21 cellular contexts compared by ENCODE assay signal in genomic region chr17:48757524-48757961, GRCh38. TPM values are rescaled to one million over a fixed set of nuclear protein-coding genes. Genes with fewer than 3 reads are reported as not detected.
DNase-seq lines count a peak whose midpoint lies in the region; ATAC-seq and TF ChIP-seq lines count a peak whose summit lies in the region.
"Had no signal": no experiment of that assay in that cellular context is flagged by ENCODE, and none has a peak within 500 bp of the region (broad histone marks: within the 10 kb centered on the region; RNA-seq: fewer than 3 reads in every experiment).

No MANE protein-coding gene starts in this region.

- H4K20me1 ChIP-seq in OCI-LY3 (ENCODE audit: insufficient read depth, low read length) = no peaks in the 10 kb centered on the region

- no peaks in the 10 kb centered on the region for H3K36me3 ChIP-seq in OCI-LY3 (replicated peaks; ENCODE audit: low read depth, low read length)
- no peaks in the 10 kb centered on the region for H3K36me3 ChIP-seq in kidney epithelial cell (ENCODE audit: control insufficient read depth, insufficient read depth, low read length)
- H3K36me3 ChIP-seq: BLaER1 had no signal

- H3K4me3 ChIP-seq in OCI-LY3 (ENCODE audit: low read length) (no peak overlapping the region), kidney epithelial cell (ENCODE audit: low read depth, low read length) (no peak overlapping the region)
- H3K4me3 ChIP-seq: BLaER1 had no signal

- H3K27me3 ChIP-seq in OCI-LY3 (ENCODE audit: low read depth, low read length) (peaks cover 4% of the 10 kb centered on the region; the same call in 1 of the 2 replicates), kidney epithelial cell (ENCODE audit: control insufficient read depth, insufficient read depth, low read length) (peaks cover 37% of the 10 kb centered on the region)

- intact Hi-C loops in Right ventricle myocardium superior (cut with DNase I) (no loop called here), cardiac septum (cut with DNase I) (no loop called here)

- H3K4me1 ChIP-seq in OCI-LY3 (ENCODE audit: low read length) = peaks cover 17% of the 10 kb centered on the region
- H3K4me1 ChIP-seq: BLaER1 had no signal

- peak overlapping the region; percentile 78; the same call in 1 of the 2 replicates for H2AFZ ChIP-seq in OCI-LY3 (ENCODE audit: low read depth, low read length)

- ATAC-seq in HG03159 (IDR thresholded peaks at IDR 0.05; ENCODE audit: unreplicated experiment) = no peak
- ATAC-seq in Right ventricle myocardium superior (ENCODE audit: poor library complexity) = no peak
- ATAC-seq: effector memory CD8-positive, alpha-beta T cell; left lobe of liver had no signal

- TF ChIP-seq CTCF in OCI-LY3 (IDR thresholded peaks at IDR 0.05; ENCODE audit: low read depth, low read length) (no peak), kidney epithelial cell (IDR thresholded peaks at IDR 0.05; ENCODE audit: insufficient read depth, low read length, poor library complexity, severe bottlenecking) (no peak)

- H3K9me3 ChIP-seq in OCI-LY3 (ENCODE audit: insufficient read depth, low read length) = no peaks in the 10 kb centered on the region
- H3K9me3 ChIP-seq: BLaER1 had no signal

- H3K9ac ChIP-seq in OCI-LY3 (ENCODE audit: low read length) = no peak overlapping the region
- H3K9ac ChIP-seq: BLaER1 had no signal

- no peak overlapping the region for H3K27ac ChIP-seq in OCI-LY3 (ENCODE audit: low read length)
- H3K27ac ChIP-seq: BLaER1 had no signal

- no peaks in the 10 kb centered on the region for H3K79me2 ChIP-seq in OCI-LY3 (ENCODE audit: low read length)

- peak overlapping the region; percentile 63; the same call in 1 of the 2 replicates for H3K4me2 ChIP-seq in OCI-LY3 (ENCODE audit: low read length)
- H3K4me2 ChIP-seq: BLaER1 had no signal

- peak; percentile 52 for DNase-seq in AG08395 (ENCODE audit: low spot score)
- DNase-seq in GM03348 (ENCODE audit: low spot score) = peak; percentile 40
- peak; percentile 16 for DNase-seq in kidney epithelial cell (ENCODE audit: low read depth)
- no peak for DNase-seq in AML-193 (lab: John Stamatoyannopoulos, UW)
- DNase-seq in Right ventricle myocardium superior = no peak
- DNase-seq in cardiac septum (ENCODE audit: low spot score) = no peak
- DNase-seq: activated CD4-positive, alpha-beta memory T cell treated with anti-CD3 and anti-CD28 coated beads for 36 hours; activated T-cell treated with anti-CD3 and anti-CD28 coated beads, Interleukin-2, amount 50 U/mL, for 48 hours; caudate nucleus; effector memory CD8-positive, alpha-beta T cell; Karpas-422; NCI-H146; NCI-H524 treated with DMSO at 0.1 percent for 48 hours; occipital lobe; stimulated activated CD4-positive, alpha-beta T cell treated with anti-CD3 and anti-CD28 coated beads, Interleukin-2, amount 100 ng/mL, for 48 hours; substantia nigra had no signal

RNA-seq across cellular contexts. Expression of gene HOXB13, which starts 29.0 kb away (rescaled TPM):
- not detected in 2 replicates for total RNA-seq in kidney epithelial cell
- total RNA-seq in Right ventricle myocardium superior = not detected
- total RNA-seq in cardiac septum = 0.05 TPM
- total RNA-seq: activated CD4-positive, alpha-beta memory T cell treated with anti-CD3 and anti-CD28 coated beads for 36 hours had no signal

RNA-seq across cellular contexts. Expression of gene PRAC2, which starts 34.6 kb away (rescaled TPM):
- not detected in 2 replicates for total RNA-seq in kidney epithelial cell
- not detected for total RNA-seq in Right ventricle myocardium superior
- total RNA-seq in cardiac septum = not detected
- total RNA-seq: activated CD4-positive, alpha-beta memory T cell treated with anti-CD3 and anti-CD28 coated beads for 36 hours; left lobe of liver; mucosa of gallbladder; occipital lobe had no signal

RNA-seq across cellular contexts. Expression of gene PRAC1, which starts 35.2 kb away (rescaled TPM):
- not detected in 2 replicates for total RNA-seq in kidney epithelial cell
- total RNA-seq in Right ventricle myocardium superior = not detected
- not detected for total RNA-seq in cardiac septum
- total RNA-seq: activated CD4-positive, alpha-beta memory T cell treated with anti-CD3 and anti-CD28 coated beads for 36 hours; left lobe of liver; mucosa of gallbladder; occipital lobe had no signal

RNA-seq across cellular contexts. Expression of gene TTLL6, which starts 59.5 kb away (rescaled TPM):
- total RNA-seq in kidney epithelial cell (not detected in 2 replicates), Right ventricle myocardium superior (not detected), cardiac septum (not detected)
- total RNA-seq: activated CD4-positive, alpha-beta memory T cell treated with anti-CD3 and anti-CD28 coated beads for 36 hours; left lobe of liver had no signal

Comparison
In these comparisons a context has a peak if more than half of its experiments do, and no peak if none do; other contexts are left out.
1. DNase-seq: peak in AG08395 (single experiment), GM03348 (single experiment) and kidney epithelial cell (single experiment); none in AML-193 (0 of 2), Right ventricle myocardium superior (single experiment) and cardiac septum (single experiment).